Comparison of ENCODE assay signal across 2 cellular contexts in genomic region chr3:112007641-112008040, GRCh38.
TF ChIP-seq lines count a peak whose summit lies in the region.

No MANE protein-coding gene starts in this region.

TF ChIP-seq in SK-N-SH treated with all-trans-retinoic acid at 6 μM for 48 hours, 23 proteins besides CTCF, POLR2A, EP300 and RAD21 (continued from another document):
- TF ChIP-seq BACH2 (CRISPR knock-in tag; IDR thresholded peaks at IDR 0.05; ENCODE audit: borderline replicate concordance) (no peak), CSDC2 (CRISPR knock-in tag; IDR thresholded peaks at IDR 0.05) (0 out of 2 replicates have a peak, but pooled peaks have one; percentile 28), ZFP30 (CRISPR knock-in tag; IDR thresholded peaks at IDR 0.05) (no peak), TOX (CRISPR knock-in tag; IDR thresholded peaks at IDR 0.05; ENCODE audit: borderline replicate concordance) (no peak), RARB (CRISPR knock-in tag; IDR thresholded peaks at IDR 0.05) (no peak), POU6F1 (CRISPR knock-in tag; IDR thresholded peaks at IDR 0.05; ENCODE audit: borderline replicate concordance, low read depth) (no peak)

TF ChIP-seq in SK-N-SH, 30 proteins besides CTCF, POLR2A, EP300 and RAD21 (continued from another document):
- no peak for TF ChIP-seq RXRA (IDR thresholded peaks at IDR 0.05; ENCODE audit: borderline replicate concordance, low read depth)
- no peak for TF ChIP-seq REST (IDR thresholded peaks at IDR 0.05; ENCODE audit: low read depth, low read length)
- TF ChIP-seq FOXM1 (IDR thresholded peaks at IDR 0.05; ENCODE audit: low read depth), result no peak
- no peak for TF ChIP-seq PBX3 (IDR thresholded peaks at IDR 0.05)
- no peak for TF ChIP-seq SMC3 (IDR thresholded peaks at IDR 0.05; ENCODE audit: low read depth, low read length)
TF ChIP-seq in SK-N-SH: peak in this region for 0.
